2 cellular contexts compared by ENCODE assay signal in genomic region chr4:1568855-1569460, GRCh38.
TF ChIP-seq lines count a peak whose summit lies in the region.

No MANE protein-coding gene starts in this region.

TF ChIP-seq in GM23338, 12 proteins besides CTCF, POLR2A, EP300 and RAD21 (continued from another document):
- TF ChIP-seq, protein P1, sequence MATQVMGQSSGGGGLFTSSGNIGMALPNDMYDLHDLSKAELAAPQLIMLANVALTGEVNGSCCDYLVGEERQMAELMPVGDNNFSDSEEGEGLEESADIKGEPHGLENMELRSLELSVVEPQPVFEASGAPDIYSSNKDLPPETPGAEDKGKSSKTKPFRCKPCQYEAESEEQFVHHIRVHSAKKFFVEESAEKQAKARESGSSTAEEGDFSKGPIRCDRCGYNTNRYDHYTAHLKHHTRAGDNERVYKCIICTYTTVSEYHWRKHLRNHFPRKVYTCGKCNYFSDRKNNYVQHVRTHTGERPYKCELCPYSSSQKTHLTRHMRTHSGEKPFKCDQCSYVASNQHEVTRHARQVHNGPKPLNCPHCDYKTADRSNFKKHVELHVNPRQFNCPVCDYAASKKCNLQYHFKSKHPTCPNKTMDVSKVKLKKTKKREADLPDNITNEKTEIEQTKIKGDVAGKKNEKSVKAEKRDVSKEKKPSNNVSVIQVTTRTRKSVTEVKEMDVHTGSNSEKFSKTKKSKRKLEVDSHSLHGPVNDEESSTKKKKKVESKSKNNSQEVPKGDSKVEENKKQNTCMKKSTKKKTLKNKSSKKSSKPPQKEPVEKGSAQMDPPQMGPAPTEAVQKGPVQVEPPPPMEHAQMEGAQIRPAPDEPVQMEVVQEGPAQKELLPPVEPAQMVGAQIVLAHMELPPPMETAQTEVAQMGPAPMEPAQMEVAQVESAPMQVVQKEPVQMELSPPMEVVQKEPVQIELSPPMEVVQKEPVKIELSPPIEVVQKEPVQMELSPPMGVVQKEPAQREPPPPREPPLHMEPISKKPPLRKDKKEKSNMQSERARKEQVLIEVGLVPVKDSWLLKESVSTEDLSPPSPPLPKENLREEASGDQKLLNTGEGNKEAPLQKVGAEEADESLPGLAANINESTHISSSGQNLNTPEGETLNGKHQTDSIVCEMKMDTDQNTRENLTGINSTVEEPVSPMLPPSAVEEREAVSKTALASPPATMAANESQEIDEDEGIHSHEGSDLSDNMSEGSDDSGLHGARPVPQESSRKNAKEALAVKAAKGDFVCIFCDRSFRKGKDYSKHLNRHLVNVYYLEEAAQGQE (IDR thresholded peaks at IDR 0.05; ENCODE audit: unreplicated experiment) = no peak
- TF ChIP-seq JUNB (IDR thresholded peaks at IDR 0.05; ENCODE audit: unreplicated experiment) = no peak
TF ChIP-seq in GM23338: peak in this region for 0.

TF ChIP-seq in WTC11, 78 proteins besides CTCF, POLR2A, EP300 and RAD21 (continued from another document):
- TF ChIP-seq USF2 (CRISPR knock-in tag; IDR thresholded peaks at IDR 0.05) (no peak), JAZF1 (CRISPR knock-in tag; IDR thresholded peaks at IDR 0.05) (no peak), E2F1 (CRISPR knock-in tag; IDR thresholded peaks at IDR 0.05) (no peak), NR3C1 (CRISPR knock-in tag; conservative IDR thresholded peaks at IDR 0.05; ENCODE audit: low read depth) (no peak), ATF1 (CRISPR knock-in tag; IDR thresholded peaks at IDR 0.05) (no peak)
